ENCODE assay signal across 20 cellular contexts in the genomic region with DNA sequence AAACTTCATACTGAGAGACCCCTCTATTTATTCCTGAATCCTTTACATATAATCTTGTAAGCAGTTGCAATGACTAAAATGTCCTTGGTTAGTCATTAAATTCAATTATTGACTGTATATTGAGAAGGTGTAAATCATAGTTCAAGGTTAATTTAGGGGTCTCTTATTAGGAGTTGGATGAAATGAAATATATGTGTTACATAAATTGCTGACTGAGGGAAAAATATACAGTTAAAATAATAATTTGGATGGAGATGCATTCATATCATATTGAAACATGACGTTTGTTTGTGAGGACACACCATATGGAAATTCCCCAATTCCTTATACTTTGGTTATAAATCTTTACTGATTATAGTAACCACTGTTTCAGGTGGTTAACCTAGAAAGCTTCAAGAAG.
DNase-seq lines count a peak whose midpoint lies in the region; ATAC-seq, FAIRE-seq and TF ChIP-seq lines count a peak whose summit lies in the region.
"Had no signal": no experiment of that assay in that cellular context is flagged by ENCODE, and none has a peak within 500 bp of the region (broad histone marks: within the 10 kb centered on the region; RNA-seq: fewer than 3 reads in every experiment).

No MANE protein-coding gene starts in this region.

- no peaks in the 10 kb centered on the region for H3K9me1 ChIP-seq in K562 (ENCODE audit: control insufficient read depth, insufficient read depth, low read length)

- intact Hi-C loops in HepG2 (cut with micrococcal nuclease; ENCODE audit: unreplicated experiment) (no loop called here), right lobe of liver (cut with DNase I) (no loop called here), K562 (cut with micrococcal nuclease) (no loop called here)

- TF ChIP-seq CTCF in HepG2 (CRISPR knock-in tag; IDR thresholded peaks at IDR 0.05) (no peak), right lobe of liver (IDR thresholded peaks at IDR 0.05) (no peak), K562 (IDR thresholded peaks at IDR 0.05 in 2 of 3, conservative IDR thresholded peaks at IDR 0.05 in 1 of 3; ENCODE audit: insufficient read depth in 2 of 3, low read depth in 1 of 3, low read length in 3 of 3) (no peak)

- H2AFZ ChIP-seq in HepG2 (ENCODE audit: low read length): no peak overlapping the region
- H2AFZ ChIP-seq in K562 (ENCODE audit: low read depth, low read length): no peak overlapping the region

- H3K9me3 ChIP-seq in HepG2 (ENCODE audit: low read length) (no peaks in the 10 kb centered on the region), right lobe of liver (no peaks in the 10 kb centered on the region), K562 (replicated peaks; ENCODE audit: control insufficient read depth, insufficient read depth, low read depth, low read length) (no peaks in the 10 kb centered on the region), small intestine (ENCODE audit: control insufficient read depth, low read depth) (no peaks in the 10 kb centered on the region)
- H3K9me3 ChIP-seq: BLaER1 treated with 17β-estradiol and CSF1 and Interleukin-3, amounts not matched to agents 10 nM and 100 nM; Caco-2 had no signal

- no peaks in the 10 kb centered on the region for H3K79me2 ChIP-seq in HepG2 (ENCODE audit: insufficient read depth, low read length)
- H3K79me2 ChIP-seq in K562 (ENCODE audit: control insufficient read depth, insufficient read depth, low read length): no peaks in the 10 kb centered on the region

- no peak for FAIRE-seq in HepG2 (lab: Jason Lieb, UNC)
- no peak for FAIRE-seq in K562 (lab: Jason Lieb, UNC)
- FAIRE-seq in small intestine (lab: Jason Lieb, UNC): peak; percentile 30
- FAIRE-seq: A204.1, D721Med, G401.6, GM12891 had no signal

- H3K27ac ChIP-seq in HepG2 (ENCODE audit: extremely low read length, insufficient read depth, low read length): no peak overlapping the region
- H3K27ac ChIP-seq in right lobe of liver: no peak overlapping the region
- H3K27ac ChIP-seq in K562 (ENCODE audit: extremely low read depth, low read depth, low read length): no peak overlapping the region
- H3K27ac ChIP-seq in small intestine (ENCODE audit: low read depth in 1 of 2, low read length in 1 of 2): no peak overlapping the region
- H3K27ac ChIP-seq: 22Rv1; BLaER1 treated with 17β-estradiol and CSF1 and Interleukin-3, amounts not matched to agents 10 nM and 100 nM; C4-2B had no signal

- BruUV-seq in HepG2 (replicated peaks; lab: Mats Ljungman, UMichigan) (no TSS peak), K562 (replicated peaks; lab: Mats Ljungman, UMichigan) (no TSS peak)

- no peak overlapping the region for H3K4me3 ChIP-seq in HepG2 (replicated peaks in 1 of 3; ENCODE audit: insufficient read depth in 1 of 3, low read depth in 2 of 3, low read length in 3 of 3)
- no peak overlapping the region for H3K4me3 ChIP-seq in right lobe of liver
- H3K4me3 ChIP-seq in K562: no peak overlapping the region
- no peak overlapping the region for H3K4me3 ChIP-seq in small intestine (ENCODE audit: low read depth in 1 of 2, low read length in 2 of 2)
- H3K4me3 ChIP-seq: BLaER1 treated with 17β-estradiol and CSF1 and Interleukin-3, amounts not matched to agents 10 nM and 100 nM had no signal

- TF ChIP-seq RAD21 in HepG2 (CRISPR knock-in tag; IDR thresholded peaks at IDR 0.05): no peak
- TF ChIP-seq RAD21 in K562 (CRISPR knock-in tag; conservative IDR thresholded peaks at IDR 0.05 in 1 of 2, IDR thresholded peaks at IDR 0.05 in 1 of 2): no peak

- ATAC-seq in HepG2: no peak
- ATAC-seq in right lobe of liver: no peak
- no peak for ATAC-seq in K562
- no peak for ATAC-seq in HG03135 (IDR thresholded peaks at IDR 0.05; ENCODE audit: unreplicated experiment)
- ATAC-seq: CD8-positive, alpha-beta T cell had no signal

- in situ Hi-C loops in HepG2 (cut with HindIII; ENCODE audit: extremely low pct_ligation_motif_present, low pct_unique_long_range_greater_than_20kb): no loop called here
- in situ Hi-C loops in K562 (cut with MboI): no loop called here

- H3K4me2 ChIP-seq in HepG2 (ENCODE audit: low read depth, low read length) (no peak overlapping the region), K562 (ENCODE audit: insufficient read depth, low read length) (no peak overlapping the region)
- H3K4me2 ChIP-seq: BLaER1 treated with 17β-estradiol and CSF1 and Interleukin-3, amounts not matched to agents 10 nM and 100 nM had no signal

- TF ChIP-seq EP300 in HepG2 (IDR thresholded peaks at IDR 0.05; ENCODE audit: low read depth in 2 of 2, low read length in 2 of 2) (no peak), HepG2 (CRISPR knock-in tag; IDR thresholded peaks at IDR 0.05; ENCODE audit: borderline replicate concordance) (no peak), K562 (IDR thresholded peaks at IDR 0.05; ENCODE audit: low read length) (no peak)

- H4K20me1 ChIP-seq in HepG2 (ENCODE audit: insufficient read depth, low read length) (no peaks in the 10 kb centered on the region), K562 (replicated peaks; ENCODE audit: control insufficient read depth, insufficient read depth, low read length) (no peaks in the 10 kb centered on the region)
- H4K20me1 ChIP-seq: BLaER1 treated with 17β-estradiol and CSF1 and Interleukin-3, amounts not matched to agents 10 nM and 100 nM had no signal

- H3K9ac ChIP-seq in HepG2 (ENCODE audit: insufficient read depth, low read depth, low read length) (no peak overlapping the region), K562 (ENCODE audit: insufficient read depth in 1 of 2, low read depth in 2 of 2, low read length in 2 of 2) (no peak overlapping the region)
- H3K9ac ChIP-seq: BLaER1 treated with 17β-estradiol and CSF1 and Interleukin-3, amounts not matched to agents 10 nM and 100 nM had no signal

- no peaks in the 10 kb centered on the region for H3K4me1 ChIP-seq in HepG2 (ENCODE audit: insufficient read depth, low read length)
- H3K4me1 ChIP-seq in right lobe of liver: peaks cover 0 to 34% (median 3%) of the 10 kb centered on the region in 4 donors
- no peaks in the 10 kb centered on the region for H3K4me1 ChIP-seq in K562 (replicated peaks in 1 of 2; ENCODE audit: control insufficient read depth in 2 of 2, insufficient read depth in 2 of 2, low read length in 2 of 2)
- no peaks in the 10 kb centered on the region for H3K4me1 ChIP-seq in small intestine (ENCODE audit: control insufficient read depth in 2 of 2, insufficient read depth in 1 of 2, low read depth in 1 of 2, low read length in 1 of 2)
- H3K4me1 ChIP-seq: BLaER1 treated with 17β-estradiol and CSF1 and Interleukin-3, amounts not matched to agents 10 nM and 100 nM had no signal

- WGBS in HepG2 (ENCODE audit: low lambda C conversion rate): 83% methylated on average over 1 of the region's 1 CpG
- WGBS in right lobe of liver (ENCODE audit: insufficient coverage, low coverage, low lambda C conversion rate, missing lambda C conversion rate): 70% methylated on average over 1 of the region's 1 CpG
- 20% methylated on average over 1 of the region's 1 CpG for WGBS in K562 (ENCODE audit: insufficient coverage, low coverage, missing lambda C conversion rate)
- 39 to 88% (median 77%) methylated on average over 1 of the region's 1 CpG for WGBS in small intestine, 3 donors

- H3K36me3 ChIP-seq in HepG2 (replicated peaks in 1 of 2; ENCODE audit: control insufficient read depth in 1 of 2, insufficient read depth in 2 of 2, low read length in 2 of 2): no peaks in the 10 kb centered on the region
- no peaks in the 10 kb centered on the region for H3K36me3 ChIP-seq in right lobe of liver
- no peaks in the 10 kb centered on the region for H3K36me3 ChIP-seq in K562 (ENCODE audit: control insufficient read depth, insufficient read depth, low read length)
- H3K36me3 ChIP-seq in small intestine (ENCODE audit: control insufficient read depth in 2 of 2, insufficient read depth in 2 of 2, low read length in 2 of 2): no peaks in the 10 kb centered on the region
- H3K36me3 ChIP-seq: BLaER1 treated with 17β-estradiol and CSF1 and Interleukin-3, amounts not matched to agents 10 nM and 100 nM had no signal

- DNase-seq in HepG2 (ENCODE audit: low spot score) (no peak), right lobe of liver (no peak), K562 (ENCODE audit: extremely low read depth in 1 of 4, low spot score in 3 of 4) (no peak), small intestine (no peak), NCI-H226 (no peak)
- DNase-seq: AML-193; Caco-2; Calu3; CD4-positive, alpha-beta T cell; CD8-positive, alpha-beta T cell; DMS79 treated with DMSO at 0.1 percent for 48 hours; GF-D8 had no signal

- POLR2A ChIA-PET in HepG2 (lab: Yijun Ruan, JAX) (no interaction called here), K562 (lab: Yijun Ruan, JAX) (no interaction called here)

- H3K27me3 ChIP-seq in HepG2 (ENCODE audit: control insufficient read depth in 1 of 2, insufficient read depth in 2 of 2, low read length in 2 of 2): no peaks in the 10 kb centered on the region
- no peaks in the 10 kb centered on the region for H3K27me3 ChIP-seq in right lobe of liver
- no peaks in the 10 kb centered on the region for H3K27me3 ChIP-seq in K562 (ENCODE audit: control insufficient read depth in 2 of 2, insufficient read depth in 2 of 2, low read length in 2 of 2)
- no peaks in the 10 kb centered on the region for H3K27me3 ChIP-seq in small intestine (ENCODE audit: control insufficient read depth in 2 of 2, insufficient read depth in 2 of 2, low read length in 2 of 2)
- H3K27me3 ChIP-seq: BLaER1 treated with 17β-estradiol and CSF1 and Interleukin-3, amounts not matched to agents 10 nM and 100 nM had no signal

- TF ChIP-seq POLR2A in HepG2 (IDR thresholded peaks at IDR 0.05; ENCODE audit: insufficient read depth in 1 of 2, low read depth in 2 of 2, low read length in 2 of 2): no peak
- no peak for TF ChIP-seq POLR2A in right lobe of liver (IDR thresholded peaks at IDR 0.05)
- TF ChIP-seq POLR2A in K562 (conservative IDR thresholded peaks at IDR 0.05): no peak

- CTCF ChIA-PET in HepG2 (lab: Yijun Ruan, JAX; ENCODE audit: low intra/inter-chr PET ratio, low total read pairs): no interaction called here
- CTCF ChIA-PET in K562 (lab: Yijun Ruan, JAX; ENCODE audit: low intra/inter-chr PET ratio): no interaction called here

TF ChIP-seq in HepG2, 621 proteins besides CTCF, POLR2A, EP300 and RAD21 (continues in another document):
- TF ChIP-seq MAFF (IDR thresholded peaks at IDR 0.05; ENCODE audit: low read depth, low read length): peak; percentile 79

TF ChIP-seq in K562, 482 proteins besides CTCF, POLR2A, EP300 and RAD21:
- TF ChIP-seq HDAC1 (IDR thresholded peaks at IDR 0.05) (no peak), CBFB (CRISPR knock-in tag; IDR thresholded peaks at IDR 0.05) (no peak), ZNF830 (CRISPR knock-in tag; IDR thresholded peaks at IDR 0.05) (no peak), C11orf30 (IDR thresholded peaks at IDR 0.05; ENCODE audit: low read depth) (peak; percentile 47; the same call in 1 of the 2 replicates), ADNP (tag; IDR thresholded peaks at IDR 0.05) (no peak), MAFF (IDR thresholded peaks at IDR 0.05; ENCODE audit: low read length) (peak; percentile 75), ZNF316 (IDR thresholded peaks at IDR 0.05) (peak; percentile 77), MAFK (IDR thresholded peaks at IDR 0.05; ENCODE audit: low read length) (peak; percentile 68), MAFG (tag; conservative IDR thresholded peaks at IDR 0.05) (peak; percentile 38; the same call in 1 of the 2 replicates)
TF ChIP-seq in K562: peak in this region for 5.

Comparison
In these comparisons a context has a peak if more than half of its experiments do, and no peak if none do; other contexts are left out.
1. Of the 241 proteins assayed by ChIP-seq in both HepG2 and K562: peak only in HepG2: none; only in K562: MAFG; in both: MAFF and MAFK; in neither: 238.